ENCODE assay signal across 8 cellular contexts in the genomic region with DNA sequence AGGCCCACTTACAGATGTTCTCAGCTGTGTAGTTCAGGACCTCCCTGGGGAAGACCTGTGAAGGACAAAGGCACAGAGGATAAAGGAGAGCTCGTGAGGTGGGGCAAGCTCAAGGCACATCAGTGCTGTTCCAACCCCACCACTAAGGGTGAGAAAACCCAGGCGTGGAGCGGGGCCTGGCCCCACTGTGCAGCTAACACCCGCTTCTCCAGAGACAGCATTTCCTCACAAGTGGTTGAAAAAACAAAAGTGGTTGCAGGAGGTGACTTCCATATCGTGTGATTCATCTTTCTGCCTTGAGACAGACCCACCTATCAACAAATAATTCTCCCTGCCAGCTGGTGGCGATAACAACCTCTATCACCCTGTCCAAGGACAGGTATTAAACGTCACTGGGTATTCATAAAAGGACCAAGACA. TPM values are rescaled to one million over a fixed set of nuclear protein-coding genes. Genes with fewer than 3 reads are reported as not detected.
DNase-seq lines count a peak whose midpoint lies in the region; TF ChIP-seq lines count a peak whose summit lies in the region.
"Had no signal": no experiment of that assay in that cellular context is flagged by ENCODE, and none has a peak within 500 bp of the region (broad histone marks: within the 10 kb centered on the region; RNA-seq: fewer than 3 reads in every experiment).

No MANE protein-coding gene starts in this region.

- no peaks in the 10 kb centered on the region for H3K27me3 Mint-ChIP-seq in brain
- H3K27me3 Mint-ChIP-seq in osteocyte (ENCODE audit: unreplicated experiment), result no peaks in the 10 kb centered on the region
- no peaks in the 10 kb centered on the region for H3K27me3 Mint-ChIP-seq in progenitor cell of endocrine pancreas

- peak overlapping the region in 3 of 5 experiments; percentile 37 to 96 (median 51) for H3K27ac Mint-ChIP-seq in brain
- H3K27ac Mint-ChIP-seq in osteocyte (ENCODE audit: unreplicated experiment), result no peak overlapping the region
- H3K27ac Mint-ChIP-seq in progenitor cell of endocrine pancreas, result no peak overlapping the region

- H3K4me3 Mint-ChIP-seq in brain (no peak overlapping the region), osteocyte (ENCODE audit: unreplicated experiment) (no peak overlapping the region), progenitor cell of endocrine pancreas (ENCODE audit: low read depth) (no peak overlapping the region)

- in situ Hi-C loops in GM13977 (cut with MboI; ENCODE audit: low pct_unique_long_range_greater_than_20kb, low sequenced_read_pairs, unreplicated experiment), result no loop called here

- peak; percentile 25 for TF ChIP-seq CTCF in GM13977 (IDR thresholded peaks at IDR 0.05; ENCODE audit: extremely low read depth, insufficient read depth, missing control alignments)
- TF ChIP-seq CTCF in brain (conservative IDR thresholded peaks at IDR 0.05), result no peak
- TF ChIP-seq CTCF in osteocyte (IDR thresholded peaks at IDR 0.05), result no peak
- TF ChIP-seq CTCF in progenitor cell of endocrine pancreas (IDR thresholded peaks at IDR 0.05; ENCODE audit: unreplicated experiment), result no peak

- no peaks in the 10 kb centered on the region for H3K9me3 Mint-ChIP-seq in brain
- no peaks in the 10 kb centered on the region for H3K9me3 Mint-ChIP-seq in osteocyte (ENCODE audit: unreplicated experiment)
- no peaks in the 10 kb centered on the region for H3K9me3 Mint-ChIP-seq in progenitor cell of endocrine pancreas (ENCODE audit: low read depth)

- peaks cover 65% of the 10 kb centered on the region for H3K36me3 Mint-ChIP-seq in brain
- H3K36me3 Mint-ChIP-seq in osteocyte (ENCODE audit: unreplicated experiment), result peaks cover 40% of the 10 kb centered on the region
- H3K36me3 Mint-ChIP-seq in progenitor cell of endocrine pancreas (ENCODE audit: insufficient read depth), result peaks cover 20% of the 10 kb centered on the region

- DNase-seq in GM13977 (ENCODE audit: low spot score) (no peak), NCI-H69 (lab: John Stamatoyannopoulos, UW) (peak; percentile 8), osteocyte (ENCODE audit: extremely low spot score, unreplicated experiment) (peak; percentile 59), DMS 273 treated with DMSO at 0.1 percent for 48 hours (lab: John Stamatoyannopoulos, UW) (no peak), GM19240 (ENCODE audit: insufficient read length, low spot score) (no peak), progenitor cell of endocrine pancreas (ENCODE audit: low spot score, unreplicated experiment) (no peak)
- DNase-seq: NCI-H526 had no signal

- H3K4me1 Mint-ChIP-seq in brain, result peaks cover 5% of the 10 kb centered on the region
- H3K4me1 Mint-ChIP-seq in osteocyte (ENCODE audit: unreplicated experiment), result peaks cover 5% of the 10 kb centered on the region
- no peaks in the 10 kb centered on the region for H3K4me1 Mint-ChIP-seq in progenitor cell of endocrine pancreas (ENCODE audit: low read depth)

RNA-seq across cellular contexts. Expression of a gene that starts 30.0 kb away (rescaled TPM):
- polyA plus RNA-seq in brain (ENCODE audit: insufficient read depth, low read depth, low replicate concordance), result 97.4 TPM
- 23.4 and 24.0 TPM in 2 replicates for total RNA-seq in osteocyte
- 80.6 and 80.9 TPM in 2 replicates for total RNA-seq in progenitor cell of endocrine pancreas

RNA-seq across cellular contexts. Expression of a gene that starts 44.4 kb away (rescaled TPM):
- polyA plus RNA-seq in brain (ENCODE audit: insufficient read depth, low read depth, low replicate concordance), result 19.8 TPM
- total RNA-seq in osteocyte (31.9 and 32.3 TPM in 2 replicates), progenitor cell of endocrine pancreas (24.9 and 30.8 TPM in 2 replicates)

Comparison
In these comparisons a context has a peak if more than half of its experiments do, and no peak if none do; other contexts are left out.
1. DNase-seq: peak in NCI-H69 (single experiment) and osteocyte (single experiment); none in GM13977 (single experiment), DMS 273 treated with DMSO at 0.1 percent for 48 hours (single experiment), GM19240 (single experiment) and progenitor cell of endocrine pancreas (single experiment).
2. H3K27ac Mint-ChIP-seq: peak in brain (3 of 5); none in osteocyte (single experiment) and progenitor cell of endocrine pancreas (single experiment).